In genomic region chr5:125655156-125655555, GRCh38 we compare ENCODE assay signal across 20 cellular contexts.
A peak's percentile ranks its signal among the peaks of the same experiment; 100 is the strongest.
DNase-seq lines count a peak whose midpoint lies in the region; TF ChIP-seq lines count a peak whose summit lies in the region.
"Had no signal": no experiment of that assay in that cellular context is flagged by ENCODE, and none has a peak within 500 bp of the region (broad histone marks: within the 10 kb centered on the region; RNA-seq: fewer than 3 reads in every experiment).

No MANE protein-coding gene starts in this region.

- no peaks in the 10 kb centered on the region for H3K79me2 ChIP-seq in osteoblast (ENCODE audit: insufficient read depth, low read length)

- no peak for TF ChIP-seq CTCF in fibroblast of pulmonary artery (IDR thresholded peaks at IDR 0.05; ENCODE audit: low read length, missing control alignments)
- no peak for TF ChIP-seq CTCF in osteoblast (IDR thresholded peaks at IDR 0.05; ENCODE audit: extremely low read depth, low read depth, low read length)

- no peak overlapping the region for H3K4me3 ChIP-seq in fibroblast of pulmonary artery (replicated peaks; ENCODE audit: low read depth, low read length)
- H3K4me3 ChIP-seq in osteoblast (ENCODE audit: insufficient read depth, low read length) = no peak overlapping the region
- H3K4me3 ChIP-seq: BLaER1 treated with 17β-estradiol and CSF1 and Interleukin-3, amounts not matched to agents 10 nM and 100 nM; esophagus muscularis mucosa; heart right ventricle; upper lobe of right lung had no signal

- H3K27ac ChIP-seq in osteoblast (ENCODE audit: low read depth, low read length) = no peak overlapping the region
- H3K27ac ChIP-seq: BLaER1 treated with 17β-estradiol and CSF1 and Interleukin-3, amounts not matched to agents 10 nM and 100 nM; esophagus muscularis mucosa; heart right ventricle; upper lobe of right lung had no signal

- peak; percentile 13 for DNase-seq in DMS79 treated with DMSO at 0.1 percent for 48 hours (lab: John Stamatoyannopoulos, UW)
- no peak for DNase-seq in DMS79 (lab: John Stamatoyannopoulos, UW)
- peak; percentile 4 for DNase-seq in NCI-H345 treated with DMSO at 0.1 percent for 48 hours (lab: John Stamatoyannopoulos, UW; ENCODE audit: unreplicated experiment)
- DNase-seq in fibroblast of pulmonary artery (ENCODE audit: low read depth) = peak; percentile 10
- DNase-seq in pons (ENCODE audit: low spot score) = peak; percentile 82
- no peak for DNase-seq in iPS-NIHi11 (ENCODE audit: low spot score)
- DNase-seq in A172 (ENCODE audit: low spot score) = no peak
- DNase-seq in osteoblast (ENCODE audit: insufficient read length, low spot score, missing footprints) = no peak
- DNase-seq: activated CD4-positive, alpha-beta T cell treated with anti-CD3 and anti-CD28 coated beads for 4 hours; DMS 273 treated with DMSO at 0.1 percent for 48 hours; heart right ventricle; immature natural killer cell; KBM-7; mammary epithelial cell; naive thymus-derived CD8-positive, alpha-beta T cell; stimulated activated CD4-positive, alpha-beta T cell treated with anti-CD3 and anti-CD28 coated beads, Interleukin-2, amount 100 ng/mL, for 24 hours; SW 1271; upper lobe of right lung had no signal

- no peaks in the 10 kb centered on the region for H3K36me3 ChIP-seq in osteoblast (ENCODE audit: insufficient read depth, low read length)
- H3K36me3 ChIP-seq: BLaER1 treated with 17β-estradiol and CSF1 and Interleukin-3, amounts not matched to agents 10 nM and 100 nM; esophagus muscularis mucosa; heart right ventricle; upper lobe of right lung had no signal

- H3K9me3 ChIP-seq in osteoblast (ENCODE audit: low read depth, low read length) = no peaks in the 10 kb centered on the region
- H3K9me3 ChIP-seq: BLaER1 treated with 17β-estradiol and CSF1 and Interleukin-3, amounts not matched to agents 10 nM and 100 nM; esophagus muscularis mucosa; upper lobe of right lung had no signal

- H3K4me2 ChIP-seq in osteoblast (ENCODE audit: insufficient read depth, low read length) = no peak overlapping the region
- H3K4me2 ChIP-seq: BLaER1 treated with 17β-estradiol and CSF1 and Interleukin-3, amounts not matched to agents 10 nM and 100 nM had no signal

- H4K20me1 ChIP-seq in osteoblast (ENCODE audit: insufficient read depth, low read length) = no peaks in the 10 kb centered on the region
- H4K20me1 ChIP-seq: BLaER1 treated with 17β-estradiol and CSF1 and Interleukin-3, amounts not matched to agents 10 nM and 100 nM had no signal

- H2AFZ ChIP-seq in osteoblast (ENCODE audit: low read length) = no peak overlapping the region

- H3K27me3 ChIP-seq in osteoblast (ENCODE audit: insufficient read depth, low read length) = no peaks in the 10 kb centered on the region
- H3K27me3 ChIP-seq: BLaER1 treated with 17β-estradiol and CSF1 and Interleukin-3, amounts not matched to agents 10 nM and 100 nM; esophagus muscularis mucosa; heart right ventricle; upper lobe of right lung had no signal

- H3K4me1 ChIP-seq in osteoblast (ENCODE audit: insufficient read depth, low read length) = peaks cover 6% of the 10 kb centered on the region
- H3K4me1 ChIP-seq: BLaER1 treated with 17β-estradiol and CSF1 and Interleukin-3, amounts not matched to agents 10 nM and 100 nM; upper lobe of right lung had no signal

Comparison
In these comparisons a context has a peak if more than half of its experiments do, and no peak if none do; other contexts are left out.
1. DNase-seq: peak in DMS79 treated with DMSO at 0.1 percent for 48 hours (single experiment), NCI-H345 treated with DMSO at 0.1 percent for 48 hours (single experiment), fibroblast of pulmonary artery (single experiment) and pons (single experiment); none in DMS79 (single experiment), iPS-NIHi11 (single experiment), A172 (single experiment) and osteoblast (single experiment).